1 cellular context compared by ENCODE assay signal in the genomic region with DNA sequence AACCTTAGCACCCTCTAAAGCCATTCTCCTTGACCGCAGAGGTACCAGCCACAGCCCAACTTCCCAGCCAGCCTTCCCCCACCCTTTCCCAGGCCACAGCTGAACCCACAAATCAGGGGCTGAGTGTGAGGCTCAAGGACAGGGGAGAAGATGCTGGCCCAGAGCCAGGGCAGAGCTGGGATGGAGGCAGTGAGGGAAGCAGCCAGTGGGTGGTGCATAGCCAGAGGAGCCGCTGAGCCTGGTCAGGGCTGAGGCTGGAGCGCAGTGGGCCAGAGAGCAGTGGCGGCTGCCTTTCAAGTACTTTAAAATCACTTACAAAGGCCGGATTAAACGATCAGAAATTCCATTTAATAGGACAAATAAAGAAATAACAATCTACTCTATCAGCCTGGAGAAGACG.
TF ChIP-seq lines count a peak whose summit lies in the region.

No MANE protein-coding gene starts in this region.

TF ChIP-seq in SK-N-SH treated with all-trans-retinoic acid at 6 μM for 48 hours, 23 proteins besides CTCF, POLR2A, EP300 and RAD21 (continued from another document):
- TF ChIP-seq, protein P1, sequence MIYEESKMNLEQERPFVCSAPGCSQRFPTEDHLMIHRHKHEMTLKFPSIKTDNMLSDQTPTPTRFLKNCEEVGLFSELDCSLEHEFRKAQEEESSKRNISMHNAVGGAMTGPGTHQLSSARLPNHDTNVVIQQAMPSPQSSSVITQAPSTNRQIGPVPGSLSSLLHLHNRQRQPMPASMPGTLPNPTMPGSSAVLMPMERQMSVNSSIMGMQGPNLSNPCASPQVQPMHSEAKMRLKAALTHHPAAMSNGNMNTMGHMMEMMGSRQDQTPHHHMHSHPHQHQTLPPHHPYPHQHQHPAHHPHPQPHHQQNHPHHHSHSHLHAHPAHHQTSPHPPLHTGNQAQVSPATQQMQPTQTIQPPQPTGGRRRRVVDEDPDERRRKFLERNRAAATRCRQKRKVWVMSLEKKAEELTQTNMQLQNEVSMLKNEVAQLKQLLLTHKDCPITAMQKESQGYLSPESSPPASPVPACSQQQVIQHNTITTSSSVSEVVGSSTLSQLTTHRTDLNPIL (CRISPR knock-in tag; IDR thresholded peaks at IDR 0.05; ENCODE audit: low read depth): no peak
- TF ChIP-seq OSR1 (CRISPR knock-in tag; IDR thresholded peaks at IDR 0.05): no peak
- TF ChIP-seq ZFP3 (CRISPR knock-in tag; IDR thresholded peaks at IDR 0.05): no peak
- no peak for TF ChIP-seq GLIS3 (CRISPR knock-in tag; IDR thresholded peaks at IDR 0.05)
- no peak for TF ChIP-seq TOX (CRISPR knock-in tag; IDR thresholded peaks at IDR 0.05; ENCODE audit: borderline replicate concordance)
